ENCODE assay signal across 17 cellular contexts in genomic region chr3:124119056-124119721, GRCh38.
DNase-seq lines count a peak whose midpoint lies in the region; ATAC-seq, FAIRE-seq and TF ChIP-seq lines count a peak whose summit lies in the region.
"Had no signal": no experiment of that assay in that cellular context is flagged by ENCODE, and none has a peak within 500 bp of the region (broad histone marks: within the 10 kb centered on the region; RNA-seq: fewer than 3 reads in every experiment).

No MANE protein-coding gene starts in this region.

- peak overlapping the region; percentile 71 for H3K27ac Mint-ChIP-seq in astrocyte (ENCODE audit: unreplicated experiment)
- H3K27ac Mint-ChIP-seq in stimulated activated effector memory CD8-positive, alpha-beta T cell treated with anti-CD3 and anti-CD28 coated beads, Interleukin-12 subunit alpha, Interleukin-12 subunit beta, amount 100 ng/mL, for 72 hours, result no peak overlapping the region

- H3K9ac ChIP-seq in HUES64 (ENCODE audit: low read depth, low read length) (0 out of 2 replicates have a peak overlapping the region, but pooled peaks have one; percentile 12), astrocyte (ENCODE audit: low read length) (peak overlapping the region; percentile 43)

- H3K4me3 Mint-ChIP-seq in astrocyte (ENCODE audit: unreplicated experiment), result no peak overlapping the region
- H3K4me3 Mint-ChIP-seq in stimulated activated effector memory CD8-positive, alpha-beta T cell treated with anti-CD3 and anti-CD28 coated beads, Interleukin-12 subunit alpha, Interleukin-12 subunit beta, amount 100 ng/mL, for 72 hours, result no peak overlapping the region

- DNase-seq in AG08396 (ENCODE audit: low spot score) (peak; percentile 48), astrocyte (ENCODE audit: low read depth) (peak; percentile 86), islet precursor cell (peak; percentile 72), PC-9 (no peak)
- no peak for DNase-seq in stimulated activated CD4-positive, alpha-beta T cell treated with anti-CD3 and anti-CD28 coated beads, Interleukin-4, amount 100 ng/mL, for 24 hours
- no peak for DNase-seq in stimulated activated effector memory CD8-positive, alpha-beta T cell treated with anti-CD3 and anti-CD28 coated beads, Interleukin-12 subunit alpha, Interleukin-12 subunit beta, amount 100 ng/mL, for 72 hours (ENCODE audit: low spot score in 2 of 2)
- DNase-seq: activated naive CD4-positive, alpha-beta T cell; C1 segment of cervical spinal cord; colonic mucosa; left colon; NCI-H1436 treated with DMSO at 0.1 percent for 48 hours; stimulated activated CD4-positive, alpha-beta T cell treated with anti-CD3 and anti-CD28 coated beads, Interleukin-12 subunit alpha, Interleukin-12 subunit beta, amount 100 ng/mL, for 4 hours; stimulated activated CD8-positive, alpha-beta memory T cell treated with anti-CD3 and anti-CD28 coated beads, Interleukin-4, amount 100 ng/mL, for 48 hours had no signal

- TF ChIP-seq CTCF in astrocyte (IDR thresholded peaks at IDR 0.05; ENCODE audit: insufficient read depth, low read depth, low read length) (no peak), PC-9 (conservative IDR thresholded peaks at IDR 0.05) (no peak)

- H3K36me3 Mint-ChIP-seq in astrocyte (ENCODE audit: low read depth, unreplicated experiment), result peaks cover 2% of the 10 kb centered on the region
- H3K36me3 Mint-ChIP-seq in stimulated activated effector memory CD8-positive, alpha-beta T cell treated with anti-CD3 and anti-CD28 coated beads, Interleukin-12 subunit alpha, Interleukin-12 subunit beta, amount 100 ng/mL, for 72 hours, result no peaks in the 10 kb centered on the region

- no peaks in the 10 kb centered on the region for H3F3A ChIP-seq in PC-9 (ENCODE audit: insufficient read depth, low read depth)

- H3K4me3 ChIP-seq in HUES64 (ENCODE audit: low read length), result no peak overlapping the region
- peak overlapping the region; percentile 25 for H3K4me3 ChIP-seq in astrocyte (ENCODE audit: insufficient read depth, low read depth, low read length)
- no peak overlapping the region for H3K4me3 ChIP-seq in PC-9
- H3K4me3 ChIP-seq: colonic mucosa, gastroesophageal sphincter had no signal

- H3K79me2 ChIP-seq in astrocyte (ENCODE audit: insufficient read depth, low read length), result no peaks in the 10 kb centered on the region
- H3K79me2 ChIP-seq in PC-9 (ENCODE audit: low read depth), result no peaks in the 10 kb centered on the region

- no peaks in the 10 kb centered on the region for H3K4me1 ChIP-seq in HUES64 (ENCODE audit: insufficient read depth, low read length)
- H3K4me1 ChIP-seq in astrocyte (ENCODE audit: insufficient read depth, low read length), result peaks cover 33% of the 10 kb centered on the region
- H3K4me1 ChIP-seq in PC-9 (replicated peaks; ENCODE audit: insufficient read depth), result no peaks in the 10 kb centered on the region
- H3K4me1 ChIP-seq: colonic mucosa had no signal

- H3K27me3 ChIP-seq in HUES64 (ENCODE audit: insufficient read depth, low read length) (no peaks in the 10 kb centered on the region), astrocyte (ENCODE audit: insufficient read depth, low read length) (no peaks in the 10 kb centered on the region), PC-9 (ENCODE audit: insufficient read depth, low read depth) (peaks cover 66% of the 10 kb centered on the region)
- H3K27me3 ChIP-seq: colonic mucosa, gastroesophageal sphincter had no signal

- peak; percentile 13 for FAIRE-seq in astrocyte (lab: Jason Lieb, UNC)
- FAIRE-seq: G401.6 had no signal

- no peak for ATAC-seq in GM18498 (IDR thresholded peaks at IDR 0.05; ENCODE audit: unreplicated experiment)
- no peak for ATAC-seq in stimulated activated effector memory CD8-positive, alpha-beta T cell treated with anti-CD3 and anti-CD28 coated beads, Interleukin-12 subunit alpha, Interleukin-12 subunit beta, amount 100 ng/mL, for 72 hours
- ATAC-seq: gastroesophageal sphincter, left colon had no signal

- CTCF ChIA-PET in PC-9 (lab: Charles Lee), result no interaction called here

- H3K36me3 ChIP-seq in HUES64 (ENCODE audit: insufficient read depth, low read length) (no peaks in the 10 kb centered on the region), astrocyte (ENCODE audit: insufficient read depth, low read length) (no peaks in the 10 kb centered on the region), PC-9 (ENCODE audit: low read depth) (no peaks in the 10 kb centered on the region)
- H3K36me3 ChIP-seq: colonic mucosa, gastroesophageal sphincter had no signal

- H3K9me3 ChIP-seq in HUES64 (ENCODE audit: insufficient read depth, low read depth, low read length) (no peaks in the 10 kb centered on the region), astrocyte (ENCODE audit: insufficient read depth, low read depth, low read length) (no peaks in the 10 kb centered on the region), PC-9 (ENCODE audit: insufficient read depth, low read depth) (no peaks in the 10 kb centered on the region)
- H3K9me3 ChIP-seq: colonic mucosa, gastroesophageal sphincter had no signal

- POLR2A ChIA-PET in PC-9 (lab: Charles Lee; ENCODE audit: unreplicated experiment), result no interaction called here

- 85% methylated on average over 4 of the region's 4 CpGs for WGBS in HUES64

- intact Hi-C loops in PC-9 (cut with micrococcal nuclease; ENCODE audit: unreplicated experiment), result no loop called here

- H2AFZ ChIP-seq in astrocyte (ENCODE audit: low read depth, low read length), result no peak overlapping the region
- no peak overlapping the region for H2AFZ ChIP-seq in PC-9

- no peak overlapping the region for H3K27ac ChIP-seq in HUES64 (ENCODE audit: low read depth, low read length)
- peak overlapping the region; percentile 50 for H3K27ac ChIP-seq in astrocyte (ENCODE audit: low read depth, low read length)
- no peak overlapping the region for H3K27ac ChIP-seq in PC-9
- H3K27ac ChIP-seq: colonic mucosa, gastroesophageal sphincter had no signal

- H4K20me1 ChIP-seq in astrocyte (ENCODE audit: insufficient read depth, low read length) (peaks cover 4% of the 10 kb centered on the region), PC-9 (ENCODE audit: insufficient read depth) (no peaks in the 10 kb centered on the region; the same call in 1 of the 2 replicates)

- no peaks in the 10 kb centered on the region for H3K9me2 ChIP-seq in PC-9 (ENCODE audit: insufficient read depth)

- H3K9me3 Mint-ChIP-seq in astrocyte (ENCODE audit: unreplicated experiment), result no peaks in the 10 kb centered on the region
- no peaks in the 10 kb centered on the region for H3K9me3 Mint-ChIP-seq in stimulated activated effector memory CD8-positive, alpha-beta T cell treated with anti-CD3 and anti-CD28 coated beads, Interleukin-12 subunit alpha, Interleukin-12 subunit beta, amount 100 ng/mL, for 72 hours

- BruUV-seq in PC-9 (replicated peaks; lab: Mats Ljungman, UMichigan), result no TSS peak

- H3K4me2 ChIP-seq in astrocyte (ENCODE audit: low read length) (peak overlapping the region; percentile 70), PC-9 (no peak overlapping the region)

- H3K4me1 Mint-ChIP-seq in astrocyte (ENCODE audit: low read depth, unreplicated experiment), result peaks cover 34% of the 10 kb centered on the region
- H3K4me1 Mint-ChIP-seq in stimulated activated effector memory CD8-positive, alpha-beta T cell treated with anti-CD3 and anti-CD28 coated beads, Interleukin-12 subunit alpha, Interleukin-12 subunit beta, amount 100 ng/mL, for 72 hours, result no peaks in the 10 kb centered on the region

- no peaks in the 10 kb centered on the region for H3K27me3 Mint-ChIP-seq in astrocyte (ENCODE audit: low read depth, unreplicated experiment)

Comparison
In these comparisons a context has a peak if more than half of its experiments do, and no peak if none do; other contexts are left out.
1. DNase-seq: peak in AG08396 (single experiment), astrocyte (single experiment) and islet precursor cell (single experiment); none in stimulated activated CD4-positive, alpha-beta T cell treated with anti-CD3 and anti-CD28 coated beads, Interleukin-4, amount 100 ng/mL, for 24 hours (single experiment), stimulated activated effector memory CD8-positive, alpha-beta T cell treated with anti-CD3 and anti-CD28 coated beads, Interleukin-12 subunit alpha, Interleukin-12 subunit beta, amount 100 ng/mL, for 72 hours (0 of 2) and PC-9 (0 of 2).